In the genomic region with DNA sequence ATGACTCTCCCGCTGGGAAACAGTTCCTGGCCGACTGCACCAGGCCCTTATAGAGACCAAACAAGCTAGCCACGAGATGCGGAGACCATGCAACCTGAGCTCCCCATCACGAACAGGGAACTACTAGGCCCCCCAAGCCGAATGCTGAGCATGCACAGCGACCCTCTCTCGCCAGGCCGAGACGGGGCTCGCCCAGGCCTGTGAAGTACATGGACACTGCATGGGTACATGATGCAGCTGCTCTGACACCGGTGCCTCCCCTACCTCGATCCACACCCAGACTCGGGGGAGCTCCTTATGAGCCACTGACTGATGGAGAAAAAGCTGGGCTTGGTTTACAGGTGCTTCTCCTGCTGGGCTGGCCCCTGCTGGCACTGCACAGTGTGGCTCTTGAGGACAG, we compare ENCODE assay signal across 24 cellular contexts.
A peak's percentile ranks its signal among the peaks of the same experiment; 100 is the strongest.
DNase-seq lines count a peak whose midpoint lies in the region; ATAC-seq and TF ChIP-seq lines count a peak whose summit lies in the region.
"Had no signal": no experiment of that assay in that cellular context is flagged by ENCODE, and none has a peak within 500 bp of the region (broad histone marks: within the 10 kb centered on the region; RNA-seq: fewer than 3 reads in every experiment).

No MANE protein-coding gene starts in this region.

- H3K23ac ChIP-seq in H9 (ENCODE audit: insufficient read length, low read depth, low read length) (no peak overlapping the region), mesenchymal stem cell (ENCODE audit: low read length in 2 of 2) (peak overlapping the region in 1 of 2 experiments; percentile 57)

- H3K79me1 ChIP-seq in H9 (ENCODE audit: insufficient read depth, low read depth, low read length, poor library complexity, severe bottlenecking) (no peaks in the 10 kb centered on the region), mesenchymal stem cell (replicated peaks; ENCODE audit: low read length, poor library complexity, severe bottlenecking) (peaks cover 30% of the 10 kb centered on the region)

- no peaks in the 10 kb centered on the region for H3K9me3 Mint-ChIP-seq in H9
- H3K9me3 Mint-ChIP-seq in WTC11 = no peaks in the 10 kb centered on the region
- H3K9me3 Mint-ChIP-seq in stimulated activated naive CD8-positive, alpha-beta T cell treated with anti-CD3 and anti-CD28 coated beads, Interleukin-15, amount 100 ng/mL, for 72 hours = no peaks in the 10 kb centered on the region
- H3K9me3 Mint-ChIP-seq: CD8-positive, alpha-beta T cell had no signal

- H3K4me1 Mint-ChIP-seq in H9 = peaks cover 0 to 4% of the 10 kb centered on the region in 2 experiments; a peak in 2 of 4 replicates
- H3K4me1 Mint-ChIP-seq in WTC11 = no peaks in the 10 kb centered on the region
- peaks cover 1% of the 10 kb centered on the region for H3K4me1 Mint-ChIP-seq in stimulated activated naive CD8-positive, alpha-beta T cell treated with anti-CD3 and anti-CD28 coated beads, Interleukin-15, amount 100 ng/mL, for 72 hours

- H3K9me3 ChIP-seq in H9 (ENCODE audit: control insufficient read depth, low read depth, low read length) = no peaks in the 10 kb centered on the region
- H3K9me3 ChIP-seq in mesenchymal stem cell (ENCODE audit: control insufficient read depth, low read length) = no peaks in the 10 kb centered on the region
- H3K9me3 ChIP-seq: Caco-2, SJCRH30 had no signal

- CTCF ChIA-PET in WTC11 (lab: Charles Lee) = interaction anchor here (1.0 kb wide), 1 partner anchor 28 kb away, joined by 3 read pairs; no protein-coding TSS in a partner anchor

- H3K4me3 ChIP-seq in ACC112 (ENCODE audit: low read depth, low read length) (no peak overlapping the region), mesenchymal stem cell (ENCODE audit: insufficient read depth in 1 of 2, low read depth in 1 of 2, low read length in 2 of 2) (no peak overlapping the region), dorsolateral prefrontal cortex (no peak overlapping the region)
- H3K4me3 ChIP-seq: GM12878, SJCRH30 had no signal

- H3K4me2 ChIP-seq in H9 (ENCODE audit: insufficient read depth, insufficient read length, low read length) (no peak overlapping the region), mesenchymal stem cell (ENCODE audit: low read length, poor library complexity, severe bottlenecking) (no peak overlapping the region)

- H2AFZ ChIP-seq in ACC112 (ENCODE audit: low read length, unreplicated experiment) = no peak overlapping the region
- H2AFZ ChIP-seq in H9 (ENCODE audit: low read length) = no peak overlapping the region
- H2AFZ ChIP-seq in mesenchymal stem cell (ENCODE audit: low read depth, low read length) = no peak overlapping the region

- H3K27me3 ChIP-seq in ACC112 (ENCODE audit: insufficient read depth, low read length) = no peaks in the 10 kb centered on the region
- H3K27me3 ChIP-seq in H9 (ENCODE audit: insufficient read depth, low read length) = no peaks in the 10 kb centered on the region
- H3K27me3 ChIP-seq in mesenchymal stem cell (ENCODE audit: control insufficient read depth in 1 of 2, insufficient read depth in 1 of 2, low read length in 2 of 2) = no peaks in the 10 kb centered on the region
- no peaks in the 10 kb centered on the region for H3K27me3 ChIP-seq in dorsolateral prefrontal cortex
- H3K27me3 ChIP-seq: SJCRH30 had no signal

- H4K20me1 ChIP-seq in H9 (ENCODE audit: control insufficient read depth, insufficient read depth, insufficient read length) = no peaks in the 10 kb centered on the region

- no peak overlapping the region for H2AK5ac ChIP-seq in H9 (ENCODE audit: insufficient read length, low read length)
- H2AK5ac ChIP-seq in mesenchymal stem cell (ENCODE audit: low read length, severe bottlenecking) = peak overlapping the region; percentile 59

- H4K91ac ChIP-seq in H9 (ENCODE audit: insufficient read length, low read depth, low read length) (no peak overlapping the region), mesenchymal stem cell (ENCODE audit: low read length) (peak overlapping the region; percentile 43)

- H4K8ac ChIP-seq in H9 (replicated peaks; ENCODE audit: insufficient read length, low read depth, low read length) (no peak overlapping the region), mesenchymal stem cell (ENCODE audit: low read length) (no peak overlapping the region)

- no peak overlapping the region for H2BK20ac ChIP-seq in H9 (ENCODE audit: low read depth, low read length, poor library complexity, severe bottlenecking)

- H3K27ac Mint-ChIP-seq in H9 (0 out of 7 replicates have a peak overlapping the region, but pooled peaks of 1 of the 3 experiments have one; percentile 35), WTC11 (0 out of 2 replicates have a peak overlapping the region, but pooled peaks have one; percentile 45)
- H3K27ac Mint-ChIP-seq in stimulated activated naive CD8-positive, alpha-beta T cell treated with anti-CD3 and anti-CD28 coated beads, Interleukin-15, amount 100 ng/mL, for 72 hours = no peak overlapping the region
- H3K27ac Mint-ChIP-seq: B cell; CD8-positive, alpha-beta T cell had no signal

- no peak for DNase-seq in H9
- DNase-seq in WTC11 (ENCODE audit: low spot score) = no peak
- DNase-seq in mesenchymal stem cell = no peak
- no peak for DNase-seq in stimulated activated naive CD8-positive, alpha-beta T cell treated with anti-CD3 and anti-CD28 coated beads, Interleukin-15, amount 100 ng/mL, for 72 hours
- DNase-seq in activated gamma-delta T cell treated with Interleukin-2 at 50 U/mL for 16 hours = no peak
- DNase-seq in dorsolateral prefrontal cortex = no peak
- DNase-seq: Caco-2; CD8-positive, alpha-beta T cell; GDM1; KBM-7; MV-4-11; NCI-H1105; NCI-H1436 treated with DMSO at 0.1 percent for 48 hours; NCI-H187 treated with DMSO at 0.1 percent for 48 hours; NCI-H2171 treated with DMSO at 0.1 percent for 48 hours; NCI-H345; NCI-H524; NCI-H748 treated with DMSO at 0.1 percent for 48 hours; SJCRH30 had no signal

- H2BK5ac ChIP-seq in H9 (ENCODE audit: insufficient read length, low read length) (no peak overlapping the region), mesenchymal stem cell (ENCODE audit: low read depth, low read length, poor library complexity, severe bottlenecking) (no peak overlapping the region)

- no peak overlapping the region for H3T11ph ChIP-seq in H9 (ENCODE audit: low read length)

- H3K79me2 ChIP-seq in ACC112 (ENCODE audit: control insufficient read depth, insufficient read depth, low read length, unreplicated experiment) (peaks cover 28% of the 10 kb centered on the region), H9 (ENCODE audit: insufficient read depth, low read length) (no peaks in the 10 kb centered on the region)

- POLR2A ChIA-PET in WTC11 (lab: Charles Lee) = interaction anchor here (0.7 kb wide), 1 partner anchor 8 kb away, joined by 4 read pairs; no protein-coding TSS in a partner anchor

- peak overlapping the region; percentile 41; the same call in 1 of the 2 replicates for H3K14ac ChIP-seq in H9 (ENCODE audit: insufficient read depth, low read length)
- no peak overlapping the region for H3K14ac ChIP-seq in mesenchymal stem cell (ENCODE audit: low read length in 2 of 2)

- H4K5ac ChIP-seq in H9 (ENCODE audit: insufficient read length, low read depth, low read length) = no peak overlapping the region

- H3K27ac ChIP-seq in ACC112 (ENCODE audit: low read depth, low read length) (peak overlapping the region; percentile 76; the same call in 1 of the 2 replicates), H9 (ENCODE audit: insufficient read length, low read depth, low read length) (no peak overlapping the region), mesenchymal stem cell (ENCODE audit: low read length, poor library complexity, severe bottlenecking) (no peak overlapping the region), dorsolateral prefrontal cortex (no peak overlapping the region)
- H3K27ac ChIP-seq: C4-2B, SJCRH30 had no signal

- H2BK12ac ChIP-seq in H9 (ENCODE audit: insufficient read length, low read depth, low read length) (no peak overlapping the region), mesenchymal stem cell (ENCODE audit: low read length in 2 of 2) (peak overlapping the region in 1 of 2 experiments; percentile 45)

- no peak overlapping the region for H2BK120ac ChIP-seq in H9 (ENCODE audit: low read depth, low read length, poor library complexity, severe bottlenecking)
- no peak overlapping the region for H2BK120ac ChIP-seq in mesenchymal stem cell (ENCODE audit: low read depth, low read length)

- no peak for ATAC-seq in WTC11
- ATAC-seq in stimulated activated naive CD8-positive, alpha-beta T cell treated with anti-CD3 and anti-CD28 coated beads, Interleukin-15, amount 100 ng/mL, for 72 hours = no peak
- ATAC-seq: CD8-positive, alpha-beta T cell; HepG2 had no signal

- TF ChIP-seq CTCF in H9 (conservative IDR thresholded peaks at IDR 0.05) = no peak
- no peak for TF ChIP-seq CTCF in WTC11 (IDR thresholded peaks at IDR 0.05)
- TF ChIP-seq CTCF in dorsolateral prefrontal cortex (IDR thresholded peaks at IDR 0.05 in 54 of 56, conservative IDR thresholded peaks at IDR 0.05 in 2 of 56; ENCODE audit: low read depth in 1 of 56, partially characterized antibody in 56 of 56) = no peak

- H3K9ac ChIP-seq in H9 (ENCODE audit: extremely low read depth, insufficient read length, low read length) (no peak overlapping the region), mesenchymal stem cell (ENCODE audit: low read length) (peak overlapping the region; percentile 62)

- H3K23me2 ChIP-seq in H9 (ENCODE audit: insufficient read length, low read depth, low read length, poor library complexity, severe bottlenecking) = no peaks in the 10 kb centered on the region

- H3K36me3 ChIP-seq in ACC112 (ENCODE audit: insufficient read depth, low read length) (peaks cover 4% of the 10 kb centered on the region; the same call in 1 of the 2 replicates), mesenchymal stem cell (ENCODE audit: control insufficient read depth in 1 of 2, insufficient read depth in 2 of 2, low read depth in 1 of 2, low read length in 2 of 2) (peaks cover 14 to 29% of the 10 kb centered on the region in 2 experiments)
- H3K36me3 ChIP-seq: SJCRH30 had no signal

- H3K36me3 Mint-ChIP-seq in H9 (ENCODE audit: insufficient read depth in 1 of 3, low read depth in 3 of 3) (no peaks in the 10 kb centered on the region; a peak in 1 of 7 replicates), WTC11 (no peaks in the 10 kb centered on the region)

- H3K27me3 Mint-ChIP-seq in H9 (ENCODE audit: low read depth) (no peaks in the 10 kb centered on the region), WTC11 (ENCODE audit: low read depth) (no peaks in the 10 kb centered on the region; the same call in 1 of the 2 replicates)
- H3K27me3 Mint-ChIP-seq in stimulated activated naive CD8-positive, alpha-beta T cell treated with anti-CD3 and anti-CD28 coated beads, Interleukin-15, amount 100 ng/mL, for 72 hours = no peaks in the 10 kb centered on the region
- H3K27me3 Mint-ChIP-seq: B cell had no signal

- H3K18ac ChIP-seq in H9 (ENCODE audit: insufficient read length, low read depth, low read length) (no peak overlapping the region), mesenchymal stem cell (ENCODE audit: low read depth in 1 of 2, low read length in 2 of 2) (peak overlapping the region; percentile 18 to 23)

- intact Hi-C loops in dorsolateral prefrontal cortex (cut with DNase I) = no loop called here

- no peak overlapping the region for H3K56ac ChIP-seq in H9 (ENCODE audit: insufficient read length, low read depth, low read length)

- WGBS in H9 (ENCODE audit: extremely low coverage, insufficient read length, low lambda C conversion rate) = no CpG with 5 or more reads among the region's 14 CpGs
- WGBS in mesenchymal stem cell = 94% methylated on average over 14 of the region's 14 CpGs

- H3K4ac ChIP-seq in H9 (ENCODE audit: low read depth, low read length) (no peak overlapping the region), mesenchymal stem cell (ENCODE audit: low read depth in 1 of 2, low read length in 2 of 2) (no peak overlapping the region)

- H3K4me3 Mint-ChIP-seq in H9 (no peak overlapping the region), WTC11 (no peak overlapping the region)
- no peak overlapping the region for H3K4me3 Mint-ChIP-seq in stimulated activated naive CD8-positive, alpha-beta T cell treated with anti-CD3 and anti-CD28 coated beads, Interleukin-15, amount 100 ng/mL, for 72 hours
- H3K4me3 Mint-ChIP-seq: B cell; CD8-positive, alpha-beta T cell had no signal

- H3K4me1 ChIP-seq in ACC112 (ENCODE audit: control insufficient read depth, insufficient read depth, low read length, unreplicated experiment) (peaks cover 29% of the 10 kb centered on the region), H9 (ENCODE audit: insufficient read depth, low read length) (no peaks in the 10 kb centered on the region), mesenchymal stem cell (ENCODE audit: control insufficient read depth, insufficient read depth, low read depth, low read length) (peaks cover 23% of the 10 kb centered on the region)
- H3K4me1 ChIP-seq: Caco-2, SJCRH30 had no signal

- H2BK15ac ChIP-seq in H9 (ENCODE audit: low read depth, low read length) (no peak overlapping the region), mesenchymal stem cell (ENCODE audit: low read depth, poor library complexity, severe bottlenecking) (no peak overlapping the region)
